In the genomic region with DNA sequence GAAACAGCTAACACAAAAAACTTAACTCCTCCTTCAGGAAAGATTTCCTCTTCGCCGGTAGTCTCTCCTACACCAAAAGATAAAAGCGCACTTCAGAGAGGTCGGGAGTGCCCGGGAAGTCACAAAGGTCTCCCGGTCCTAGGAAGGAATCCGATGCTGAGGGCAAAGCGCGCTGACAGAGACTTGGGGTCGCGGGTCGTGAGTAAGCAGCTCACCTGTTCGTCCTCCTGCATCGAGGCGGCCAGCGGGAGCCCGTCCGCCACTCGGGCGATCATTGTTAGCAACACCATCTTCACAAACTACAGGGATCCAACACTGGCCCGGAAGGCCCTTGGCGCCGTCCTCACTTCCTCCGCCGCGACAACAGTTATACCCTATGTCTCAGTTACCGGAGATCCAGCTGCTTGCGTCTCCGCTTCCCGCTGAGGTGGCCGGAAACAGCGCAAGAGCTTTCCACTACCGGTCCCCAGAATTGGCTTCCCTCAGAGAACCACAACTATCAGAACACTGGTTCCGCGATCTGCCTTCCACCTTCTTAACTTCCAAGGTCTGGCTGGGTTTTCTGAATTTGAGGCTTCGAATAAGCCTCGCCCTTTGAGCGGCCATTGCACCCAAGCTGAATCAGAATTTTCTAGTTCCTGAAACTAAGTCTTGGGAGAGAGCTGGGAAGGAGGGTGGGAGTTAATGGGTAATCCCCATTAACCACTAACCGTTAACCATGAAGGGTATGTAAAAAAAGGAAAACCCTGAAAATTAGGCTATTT, we compare ENCODE assay signal across 8 cellular contexts. TPM values are rescaled to one million over a fixed set of nuclear protein-coding genes. Genes with fewer than 3 reads are reported as not detected.
DNase-seq lines count a peak whose midpoint lies in the region; ATAC-seq, FAIRE-seq and TF ChIP-seq lines count a peak whose summit lies in the region.

TSS of gene SEC22B (minus strand) at position 429 of the 764 bp plus-strand sequence. CDS start at position 290, 139 bp downstream.

- no peaks in the 10 kb centered on the region for H3K27me3 ChIP-seq in bronchial epithelial cell (ENCODE audit: control insufficient read depth, insufficient read depth, low read length)

- H3K4me3 Mint-ChIP-seq in WTC11 (peak within 1 kb of the TSS; percentile 96), immature natural killer cell (peak within 1 kb of the TSS; percentile 97 to 99 (median 98))

- H3K27me3 Mint-ChIP-seq in WTC11 (ENCODE audit: low read depth) (no peaks in the 10 kb centered on the region), immature natural killer cell (ENCODE audit: low read depth in 3 of 3) (peaks cover 3 to 8% (median 3%) of the 10 kb centered on the region in 3 donors)

- no peaks in the 10 kb centered on the region for H3K36me3 ChIP-seq in bronchial epithelial cell (ENCODE audit: control insufficient read depth, insufficient read depth, low read length)

- H3K9me3 Mint-ChIP-seq in WTC11 (no peaks in the 10 kb centered on the region), immature natural killer cell (no peaks in the 10 kb centered on the region)

- POLR2A ChIA-PET in WTC11 (lab: Charles Lee), result interaction anchor here (0.6 kb wide), 1 partner anchor 237 kb away, joined by 4 read pairs; no protein-coding TSS in a partner anchor

- H3K4me3 ChIP-seq in bronchial epithelial cell (ENCODE audit: low read depth, low read length), result peak within 1 kb of the TSS; percentile 63

- no peak for FAIRE-seq in bronchial epithelial cell (lab: Jason Lieb, UNC)

- H3K36me3 Mint-ChIP-seq in WTC11 (0 out of 2 replicates have a peak, but pooled peaks cover 4% of the 10 kb centered on the region), immature natural killer cell (no peaks in the 10 kb centered on the region)

- DNase-seq in AG08396 (ENCODE audit: low spot score) (peak; percentile 79), NCI-H226 (peak; percentile 91), WTC11 (ENCODE audit: low spot score) (peak; percentile 90), bronchial epithelial cell (ENCODE audit: low read depth) (peak; percentile 87), immature natural killer cell (peak; percentile 87 to 91 (median 90)), smooth muscle cell of the brain vasculature (ENCODE audit: low read depth, low spot score) (peak; percentile 89)

- CTCF ChIA-PET in WTC11 (lab: Charles Lee), result interaction anchor here (0.8 kb wide), 1 partner anchor 280 kb away, joined by 3 read pairs; the partner anchor contains the start of gene ADAM30

- TF ChIP-seq CTCF in WTC11 (IDR thresholded peaks at IDR 0.05) (no peak), bronchial epithelial cell (IDR thresholded peaks at IDR 0.05; ENCODE audit: insufficient read depth, low read length, severe bottlenecking) (no peak)

- H3K4me1 Mint-ChIP-seq in WTC11 (peaks cover 18% of the 10 kb centered on the region), immature natural killer cell (peaks cover 19 to 20% of the 10 kb centered on the region in 2 donors)

- peak; percentile 97 for ATAC-seq in GM19023 (IDR thresholded peaks at IDR 0.05; ENCODE audit: unreplicated experiment)
- peak; percentile 96 for ATAC-seq in HG03196 (IDR thresholded peaks at IDR 0.05; ENCODE audit: unreplicated experiment)
- peak; percentile 84 for ATAC-seq in WTC11

- H3K27ac Mint-ChIP-seq in WTC11, result peak within 1 kb of the TSS; percentile 98
- peak within 1 kb of the TSS; percentile 97 to 99 (median 98) for H3K27ac Mint-ChIP-seq in immature natural killer cell

TF ChIP-seq in WTC11, 78 proteins besides CTCF, POLR2A, EP300 and RAD21 (continues in another document):
- TF ChIP-seq PRRX2 (CRISPR knock-in tag; IDR thresholded peaks at IDR 0.05) (no peak), SMAD3 (CRISPR knock-in tag; IDR thresholded peaks at IDR 0.05; ENCODE audit: borderline replicate concordance) (peak; percentile 63; the same call in 1 of the 2 replicates), CREM (CRISPR knock-in tag; IDR thresholded peaks at IDR 0.05) (peak; percentile 87; the same call in 1 of the 2 replicates), ZNF423 (CRISPR knock-in tag; IDR thresholded peaks at IDR 0.05) (no peak; the same call in 1 of the 2 replicates), IRF2 (CRISPR knock-in tag; IDR thresholded peaks at IDR 0.05; ENCODE audit: borderline replicate concordance, low read depth) (no peak), GABPB1 (CRISPR knock-in tag; IDR thresholded peaks at IDR 0.05) (peak; percentile 80), STAT6 (CRISPR knock-in tag; conservative IDR thresholded peaks at IDR 0.05; ENCODE audit: low read depth) (no peak), ZNF219 (CRISPR knock-in tag; IDR thresholded peaks at IDR 0.05; ENCODE audit: borderline replicate concordance) (no peak), ESRRA (CRISPR knock-in tag; IDR thresholded peaks at IDR 0.05; ENCODE audit: borderline replicate concordance) (no peak), ZNF396 (CRISPR knock-in tag; IDR thresholded peaks at IDR 0.05; ENCODE audit: borderline replicate concordance) (no peak), HMGA2 (CRISPR knock-in tag; IDR thresholded peaks at IDR 0.05) (no peak)
- TF ChIP-seq, protein P1, sequence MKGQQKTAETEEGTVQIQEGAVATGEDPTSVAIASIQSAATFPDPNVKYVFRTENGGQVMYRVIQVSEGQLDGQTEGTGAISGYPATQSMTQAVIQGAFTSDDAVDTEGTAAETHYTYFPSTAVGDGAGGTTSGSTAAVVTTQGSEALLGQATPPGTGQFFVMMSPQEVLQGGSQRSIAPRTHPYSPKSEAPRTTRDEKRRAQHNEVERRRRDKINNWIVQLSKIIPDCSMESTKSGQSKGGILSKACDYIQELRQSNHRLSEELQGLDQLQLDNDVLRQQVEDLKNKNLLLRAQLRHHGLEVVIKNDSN (CRISPR knock-in tag; IDR thresholded peaks at IDR 0.05), result peak; percentile 12; the same call in 1 of the 2 replicates
- TF ChIP-seq, protein P2, sequence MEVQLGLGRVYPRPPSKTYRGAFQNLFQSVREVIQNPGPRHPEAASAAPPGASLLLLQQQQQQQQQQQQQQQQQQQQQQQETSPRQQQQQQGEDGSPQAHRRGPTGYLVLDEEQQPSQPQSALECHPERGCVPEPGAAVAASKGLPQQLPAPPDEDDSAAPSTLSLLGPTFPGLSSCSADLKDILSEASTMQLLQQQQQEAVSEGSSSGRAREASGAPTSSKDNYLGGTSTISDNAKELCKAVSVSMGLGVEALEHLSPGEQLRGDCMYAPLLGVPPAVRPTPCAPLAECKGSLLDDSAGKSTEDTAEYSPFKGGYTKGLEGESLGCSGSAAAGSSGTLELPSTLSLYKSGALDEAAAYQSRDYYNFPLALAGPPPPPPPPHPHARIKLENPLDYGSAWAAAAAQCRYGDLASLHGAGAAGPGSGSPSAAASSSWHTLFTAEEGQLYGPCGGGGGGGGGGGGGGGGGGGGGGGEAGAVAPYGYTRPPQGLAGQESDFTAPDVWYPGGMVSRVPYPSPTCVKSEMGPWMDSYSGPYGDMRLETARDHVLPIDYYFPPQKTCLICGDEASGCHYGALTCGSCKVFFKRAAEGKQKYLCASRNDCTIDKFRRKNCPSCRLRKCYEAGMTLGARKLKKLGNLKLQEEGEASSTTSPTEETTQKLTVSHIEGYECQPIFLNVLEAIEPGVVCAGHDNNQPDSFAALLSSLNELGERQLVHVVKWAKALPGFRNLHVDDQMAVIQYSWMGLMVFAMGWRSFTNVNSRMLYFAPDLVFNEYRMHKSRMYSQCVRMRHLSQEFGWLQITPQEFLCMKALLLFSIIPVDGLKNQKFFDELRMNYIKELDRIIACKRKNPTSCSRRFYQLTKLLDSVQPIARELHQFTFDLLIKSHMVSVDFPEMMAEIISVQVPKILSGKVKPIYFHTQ (CRISPR knock-in tag; IDR thresholded peaks at IDR 0.05), result no peak
- TF ChIP-seq, protein P3, sequence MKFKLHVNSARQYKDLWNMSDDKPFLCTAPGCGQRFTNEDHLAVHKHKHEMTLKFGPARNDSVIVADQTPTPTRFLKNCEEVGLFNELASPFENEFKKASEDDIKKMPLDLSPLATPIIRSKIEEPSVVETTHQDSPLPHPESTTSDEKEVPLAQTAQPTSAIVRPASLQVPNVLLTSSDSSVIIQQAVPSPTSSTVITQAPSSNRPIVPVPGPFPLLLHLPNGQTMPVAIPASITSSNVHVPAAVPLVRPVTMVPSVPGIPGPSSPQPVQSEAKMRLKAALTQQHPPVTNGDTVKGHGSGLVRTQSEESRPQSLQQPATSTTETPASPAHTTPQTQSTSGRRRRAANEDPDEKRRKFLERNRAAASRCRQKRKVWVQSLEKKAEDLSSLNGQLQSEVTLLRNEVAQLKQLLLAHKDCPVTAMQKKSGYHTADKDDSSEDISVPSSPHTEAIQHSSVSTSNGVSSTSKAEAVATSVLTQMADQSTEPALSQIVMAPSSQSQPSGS (CRISPR knock-in tag; IDR thresholded peaks at IDR 0.05; ENCODE audit: borderline replicate concordance, low read depth), result no peak
- TF ChIP-seq, protein P4, sequence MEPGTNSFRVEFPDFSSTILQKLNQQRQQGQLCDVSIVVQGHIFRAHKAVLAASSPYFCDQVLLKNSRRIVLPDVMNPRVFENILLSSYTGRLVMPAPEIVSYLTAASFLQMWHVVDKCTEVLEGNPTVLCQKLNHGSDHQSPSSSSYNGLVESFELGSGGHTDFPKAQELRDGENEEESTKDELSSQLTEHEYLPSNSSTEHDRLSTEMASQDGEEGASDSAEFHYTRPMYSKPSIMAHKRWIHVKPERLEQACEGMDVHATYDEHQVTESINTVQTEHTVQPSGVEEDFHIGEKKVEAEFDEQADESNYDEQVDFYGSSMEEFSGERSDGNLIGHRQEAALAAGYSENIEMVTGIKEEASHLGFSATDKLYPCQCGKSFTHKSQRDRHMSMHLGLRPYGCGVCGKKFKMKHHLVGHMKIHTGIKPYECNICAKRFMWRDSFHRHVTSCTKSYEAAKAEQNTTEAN (CRISPR knock-in tag; IDR thresholded peaks at IDR 0.05), result no peak

RNA-seq across cellular contexts. Expression of gene SEC22B, which starts in this region (rescaled TPM):
- total RNA-seq in WTC11 (2021) (9.5 to 11.5 TPM (median 9.9 TPM) in 3 replicates), bronchial epithelial cell (20.0 and 24.6 TPM in 2 replicates)
- polyA plus RNA-seq in immature natural killer cell, result 10 to 100 TPM; 16.9 to 24.3 (median 20.8) TPM

Comparison
In these comparisons a context has a peak if more than half of its experiments do, and no peak if none do; other contexts are left out.
1. Peak in every context shown above with its lines: DNase-seq, ATAC-seq and H3K4me3 ChIP-seq.